1 cellular context compared by ENCODE assay signal in the genomic region with DNA sequence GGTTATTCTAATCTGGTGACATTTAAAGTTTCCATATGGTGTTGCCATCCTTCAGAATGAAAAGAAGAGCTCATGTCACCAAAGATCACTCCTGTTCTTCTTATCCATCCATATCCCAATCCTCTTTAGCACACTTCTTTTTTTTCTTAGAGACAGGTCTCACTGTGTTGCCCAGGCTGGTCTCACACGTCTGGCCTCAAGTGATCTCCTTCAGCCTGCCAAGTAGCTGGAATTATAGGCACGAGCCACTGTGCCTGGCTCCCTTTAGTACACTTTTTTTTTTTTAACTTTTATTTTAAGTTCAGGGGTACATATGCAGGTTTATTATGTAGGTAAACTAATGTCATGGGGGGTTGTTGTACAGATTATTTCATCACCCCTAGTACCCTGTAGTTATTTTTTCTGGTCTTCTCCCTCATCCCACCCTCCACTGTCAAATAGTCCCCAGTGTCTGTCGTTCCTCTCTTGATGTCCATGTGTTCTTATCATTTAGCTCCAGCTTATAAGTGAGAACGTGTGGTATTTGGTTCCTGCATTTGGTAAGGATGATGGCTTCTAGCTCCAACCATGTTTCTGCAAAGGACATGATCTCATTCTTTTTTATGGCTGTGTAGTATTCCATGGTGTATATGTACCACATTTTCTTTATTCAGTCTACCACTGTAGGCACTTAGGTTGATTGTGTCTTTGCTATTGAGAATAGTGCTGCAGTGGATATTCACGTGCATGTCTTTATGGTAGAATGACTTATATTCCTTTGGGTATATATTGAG.
TF ChIP-seq lines count a peak whose summit lies in the region.

No MANE protein-coding gene starts in this region.

TF ChIP-seq in endothelial cell of umbilical vein, 7 proteins besides CTCF, POLR2A, EP300 and RAD21 (continued from another document):
- TF ChIP-seq MYC (IDR thresholded peaks at IDR 0.05; ENCODE audit: low read depth, low read length) (no peak), FOS (IDR thresholded peaks at IDR 0.05; ENCODE audit: borderline replicate concordance, insufficient read depth, low read length) (no peak), EZH2 (IDR thresholded peaks at IDR 0.05; ENCODE audit: borderline replicate concordance, low read depth, low read length, severe bottlenecking) (no peak)
